ENCODE assay signal across 9 cellular contexts in genomic region chr14:36747411-36748184, GRCh38.
A peak's percentile ranks its signal among the peaks of the same experiment; 100 is the strongest.
DNase-seq lines count a peak whose midpoint lies in the region; ATAC-seq and TF ChIP-seq lines count a peak whose summit lies in the region.
"Had no signal": no experiment of that assay in that cellular context is flagged by ENCODE, and none has a peak within 500 bp of the region (broad histone marks: within the 10 kb centered on the region; RNA-seq: fewer than 3 reads in every experiment).

No MANE protein-coding gene starts in this region.

- H3K9me3 ChIP-seq in Loucy (ENCODE audit: insufficient read depth, low read depth, low read length) = no peaks in the 10 kb centered on the region
- no peaks in the 10 kb centered on the region for H3K9me3 ChIP-seq in parathyroid adenoma (ENCODE audit: control insufficient read depth, low read length)

- no peak overlapping the region for H3K27ac ChIP-seq in parathyroid adenoma

- H3K4me3 ChIP-seq in Loucy (ENCODE audit: low read length, poor library complexity, severe bottlenecking) = no peak overlapping the region
- no peak overlapping the region for H3K4me3 ChIP-seq in parathyroid adenoma (ENCODE audit: low read depth, low read length)

- TF ChIP-seq CTCF in Loucy (conservative IDR thresholded peaks at IDR 0.05; ENCODE audit: low read length) (peak; percentile 81), parathyroid adenoma (IDR thresholded peaks at IDR 0.05) (peak; percentile 71)

- no peaks in the 10 kb centered on the region for H3F3A ChIP-seq in Loucy (ENCODE audit: low read depth)

- no peaks in the 10 kb centered on the region for H3K27me3 ChIP-seq in Loucy (ENCODE audit: insufficient read depth, low read length, poor library complexity, severe bottlenecking)
- no peaks in the 10 kb centered on the region for H3K27me3 ChIP-seq in parathyroid adenoma (ENCODE audit: control insufficient read depth, insufficient read depth, low read length)

- no peak for ATAC-seq in sciatic nerve
- ATAC-seq in HG03571 (IDR thresholded peaks at IDR 0.05; ENCODE audit: unreplicated experiment) = no peak
- ATAC-seq: left cardiac atrium had no signal

- H3K4me2 ChIP-seq in Loucy (ENCODE audit: low read depth, low read length, poor library complexity, severe bottlenecking) = no peak overlapping the region
- no peak overlapping the region for H3K4me2 ChIP-seq in parathyroid adenoma (ENCODE audit: low read length)

- H3K9ac ChIP-seq in Loucy (ENCODE audit: low read depth, low read length, poor library complexity, severe bottlenecking) = no peak overlapping the region
- H3K9ac ChIP-seq in parathyroid adenoma = no peak overlapping the region

- H3K36me3 ChIP-seq in Loucy (ENCODE audit: insufficient read depth, low read length) = no peaks in the 10 kb centered on the region
- H3K36me3 ChIP-seq in parathyroid adenoma (ENCODE audit: control insufficient read depth, insufficient read depth, low read length) = no peaks in the 10 kb centered on the region

- intact Hi-C loops in sciatic nerve (cut with DNase I) = no loop called here

- H3K4me1 ChIP-seq in Loucy (ENCODE audit: insufficient read depth, low read length, poor library complexity, severe bottlenecking) (no peaks in the 10 kb centered on the region), parathyroid adenoma (peaks cover 6% of the 10 kb centered on the region)

- DNase-seq in NCI-H2171 treated with DMSO at 0.1 percent for 48 hours (lab: John Stamatoyannopoulos, UW) (peak; percentile 14), NCI-H2171 (lab: John Stamatoyannopoulos, UW) (no peak), dermis blood vessel endothelial cell (peak; percentile 31), sciatic nerve (ENCODE audit: low spot score) (no peak)
- DNase-seq in stimulated activated CD4-positive, alpha-beta T cell treated with anti-CD3 and anti-CD28 coated beads, Interleukin-4, amount 100 ng/mL, for 4 hours = no peak
- DNase-seq: left cardiac atrium had no signal

- H2AFZ ChIP-seq in Loucy (ENCODE audit: low read length) (no peak overlapping the region), parathyroid adenoma (no peak overlapping the region)

- no peaks in the 10 kb centered on the region for H4K20me1 ChIP-seq in Loucy (ENCODE audit: insufficient read depth, low read length, poor library complexity, severe bottlenecking)

- H3K79me2 ChIP-seq in Loucy (ENCODE audit: insufficient read depth, low read length) = no peaks in the 10 kb centered on the region
- H3K79me2 ChIP-seq in parathyroid adenoma = peaks cover 4% of the 10 kb centered on the region

- H3K9me2 ChIP-seq in Loucy (replicated peaks; ENCODE audit: low read depth, low read length) = no peaks in the 10 kb centered on the region

Comparison
In these comparisons a context has a peak if more than half of its experiments do, and no peak if none do; other contexts are left out.
1. DNase-seq: peak in NCI-H2171 treated with DMSO at 0.1 percent for 48 hours (single experiment) and dermis blood vessel endothelial cell (single experiment); none in NCI-H2171 (single experiment), sciatic nerve (single experiment) and stimulated activated CD4-positive, alpha-beta T cell treated with anti-CD3 and anti-CD28 coated beads, Interleukin-4, amount 100 ng/mL, for 4 hours (0 of 2).